In the genomic region with DNA sequence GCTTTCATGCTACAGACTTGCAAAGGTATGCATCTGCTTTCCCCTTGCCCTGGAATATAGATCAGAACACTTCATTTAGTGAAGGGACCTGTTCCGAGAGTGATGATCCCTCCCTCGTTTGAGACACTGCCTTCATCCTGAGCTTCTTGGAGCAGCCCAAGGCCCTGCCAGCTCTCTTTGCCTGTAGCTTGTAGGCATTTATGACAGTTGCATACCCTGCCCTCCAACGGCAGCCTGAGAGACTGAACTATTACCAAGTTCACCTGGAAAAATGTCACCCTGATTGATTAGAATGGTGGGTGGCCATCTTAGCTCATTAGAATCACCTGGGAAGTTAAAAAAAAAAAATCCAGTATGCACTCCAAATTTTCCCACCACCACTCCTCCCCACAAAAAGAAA, we compare ENCODE assay signal across 12 cellular contexts. TPM values are rescaled to one million over a fixed set of nuclear protein-coding genes. Genes with fewer than 3 reads are reported as not detected.
A peak's percentile ranks its signal among the peaks of the same experiment; 100 is the strongest.
DNase-seq lines count a peak whose midpoint lies in the region; ATAC-seq and TF ChIP-seq lines count a peak whose summit lies in the region.
"Had no signal": no experiment of that assay in that cellular context is flagged by ENCODE, and none has a peak within 500 bp of the region (broad histone marks: within the 10 kb centered on the region; RNA-seq: fewer than 3 reads in every experiment).

No MANE protein-coding gene starts in this region.

- POLR2A ChIA-PET in naive thymus-derived CD4-positive, alpha-beta T cell (lab: Charles Lee), result interaction anchor here (1.1 kb wide), 1 partner anchor 23 kb away, joined by 3 read pairs; no protein-coding TSS in a partner anchor

- peaks cover 2% of the 10 kb centered on the region for H3K27me3 Mint-ChIP-seq in IgD-negative memory B cell
- peaks cover 42 to 60% (median 46%) of the 10 kb centered on the region in 5 donors for H3K27me3 Mint-ChIP-seq in naive thymus-derived CD4-positive, alpha-beta T cell

- ATAC-seq in naive thymus-derived CD4-positive, alpha-beta T cell, result no peak
- ATAC-seq in HG03521 (IDR thresholded peaks at IDR 0.05; ENCODE audit: unreplicated experiment), result no peak

- intact Hi-C loops in dorsolateral prefrontal cortex (cut with DNase I), result loop anchor here in 1 of 2 donors (5.0 kb wide), 1 partner anchor 191 kb away; no protein-coding TSS in a partner anchor
- intact Hi-C loops in naive thymus-derived CD4-positive, alpha-beta T cell (cut with micrococcal nuclease), result no loop called here

- H3K36me3 Mint-ChIP-seq in IgD-negative memory B cell, result no peaks in the 10 kb centered on the region
- H3K36me3 Mint-ChIP-seq in naive thymus-derived CD4-positive, alpha-beta T cell, result no peaks in the 10 kb centered on the region

- DNase-seq in dorsolateral prefrontal cortex (no peak), GM13976 (ENCODE audit: low spot score) (no peak), SJCRH30 (no peak)
- DNase-seq in naive thymus-derived CD4-positive, alpha-beta T cell, result no peak
- no peak for DNase-seq in activated effector memory CD4-positive, alpha-beta T cell treated with Interleukin-2 at 50 U/mL for 16 hours
- DNase-seq: NCI-H187 treated with DMSO at 0.1 percent for 48 hours had no signal

- no peaks in the 10 kb centered on the region for H3K9me3 ChIP-seq in naive thymus-derived CD4-positive, alpha-beta T cell (ENCODE audit: control insufficient read depth in 2 of 3, low read length in 3 of 3)
- no peaks in the 10 kb centered on the region for H3K9me3 ChIP-seq in SJCRH30 (replicated peaks)

- no peaks in the 10 kb centered on the region for H3K9me3 Mint-ChIP-seq in IgD-negative memory B cell
- peaks cover 0 to 4% (median 0%) of the 10 kb centered on the region in 11 donors for H3K9me3 Mint-ChIP-seq in naive thymus-derived CD4-positive, alpha-beta T cell
- H3K9me3 Mint-ChIP-seq: dendritic cell treated with granulocyte-macrophage colony-stimulating factor and Interleukin-4, amounts not matched to agents 40 ng/mL and 50 ng/mL, for 4 days; stimulated activated naive CD8-positive, alpha-beta T cell treated with anti-CD3 and anti-CD28 coated beads, Interleukin-15, Interleukin-2, amounts not matched to agents 100 ng/mL and 50 ng/mL, for 24 hours had no signal

- peak overlapping the region in 3 of 4 donors; percentile 10 to 96 (median 83) for H3K4me3 Mint-ChIP-seq in IgD-negative memory B cell
- H3K4me3 Mint-ChIP-seq in naive thymus-derived CD4-positive, alpha-beta T cell, result peak overlapping the region in 7 of 10 donors; percentile 16 to 87 (median 65)
- H3K4me3 Mint-ChIP-seq: dendritic cell treated with granulocyte-macrophage colony-stimulating factor and Interleukin-4, amounts not matched to agents 40 ng/mL and 50 ng/mL, for 4 days; stimulated activated naive CD8-positive, alpha-beta T cell treated with anti-CD3 and anti-CD28 coated beads, Interleukin-15, Interleukin-2, amounts not matched to agents 100 ng/mL and 50 ng/mL, for 24 hours had no signal

- in situ Hi-C loops in GM13976 (cut with MboI; ENCODE audit: low sequenced_read_pairs, unreplicated experiment), result no loop called here

- peak overlapping the region in 1 of 3 donors; percentile 28 for H3K27ac Mint-ChIP-seq in IgD-negative memory B cell
- H3K27ac Mint-ChIP-seq in naive thymus-derived CD4-positive, alpha-beta T cell, result no peak overlapping the region
- H3K27ac Mint-ChIP-seq: CD14-positive monocyte; dendritic cell treated with granulocyte-macrophage colony-stimulating factor and Interleukin-4, amounts not matched to agents 40 ng/mL and 50 ng/mL, for 4 days; stimulated activated naive CD8-positive, alpha-beta T cell treated with anti-CD3 and anti-CD28 coated beads, Interleukin-15, Interleukin-2, amounts not matched to agents 100 ng/mL and 50 ng/mL, for 24 hours had no signal

- peaks cover 0 to 4% of the 10 kb centered on the region in 2 donors for H3K4me1 ChIP-seq in naive thymus-derived CD4-positive, alpha-beta T cell (ENCODE audit: control insufficient read depth in 2 of 2, insufficient read depth in 2 of 2, low read length in 2 of 2)
- no peaks in the 10 kb centered on the region for H3K4me1 ChIP-seq in SJCRH30

- H3K27ac ChIP-seq in 22Rv1, result peak overlapping the region; percentile 77
- H3K27ac ChIP-seq in dorsolateral prefrontal cortex, result peak overlapping the region in 52 of 59 donors; percentile 32 to 97 (median 93)
- no peak overlapping the region for H3K27ac ChIP-seq in naive thymus-derived CD4-positive, alpha-beta T cell (ENCODE audit: low read depth, low read length)
- H3K27ac ChIP-seq in SJCRH30, result no peak overlapping the region

- peak overlapping the region; percentile 65 to 96 (median 86) for H3K4me3 ChIP-seq in dorsolateral prefrontal cortex
- H3K4me3 ChIP-seq in naive thymus-derived CD4-positive, alpha-beta T cell (ENCODE audit: low read length), result no peak overlapping the region
- H3K4me3 ChIP-seq in SJCRH30, result no peak overlapping the region

- H3K4me1 Mint-ChIP-seq in IgD-negative memory B cell, result peaks cover 11 to 16% (median 13%) of the 10 kb centered on the region in 3 donors
- peaks cover 5 to 17% (median 10%) of the 10 kb centered on the region in 7 donors for H3K4me1 Mint-ChIP-seq in naive thymus-derived CD4-positive, alpha-beta T cell

- TF ChIP-seq CTCF in 22Rv1 (IDR thresholded peaks at IDR 0.05) (no peak), dorsolateral prefrontal cortex (IDR thresholded peaks at IDR 0.05 in 54 of 56, conservative IDR thresholded peaks at IDR 0.05 in 2 of 56; ENCODE audit: low read depth in 1 of 56, partially characterized antibody in 56 of 56) (no peak), GM13976 (IDR thresholded peaks at IDR 0.05; ENCODE audit: borderline replicate concordance, control extremely low read depth, extremely low read depth, insufficient read depth, missing control alignments) (no peak)

- CTCF ChIA-PET in naive thymus-derived CD4-positive, alpha-beta T cell (lab: Charles Lee), result interaction anchor here (0.9 to 1.4 kb wide), 3 partner anchors 26 to 194 kb away, joined by 4 to 6 read pairs (median 5); no protein-coding TSS in a partner anchor

- H3K27me3 ChIP-seq in dorsolateral prefrontal cortex (no peaks in the 10 kb centered on the region), SJCRH30 (0 out of 2 replicates have a peak, but pooled peaks cover 3% of the 10 kb centered on the region)
- no peaks in the 10 kb centered on the region for H3K27me3 ChIP-seq in naive thymus-derived CD4-positive, alpha-beta T cell (ENCODE audit: control insufficient read depth in 2 of 2, insufficient read depth in 2 of 2, low read length in 2 of 2)

- no peaks in the 10 kb centered on the region for H3K36me3 ChIP-seq in naive thymus-derived CD4-positive, alpha-beta T cell (ENCODE audit: control insufficient read depth in 2 of 3, insufficient read depth in 3 of 3, low read length in 3 of 3)
- H3K36me3 ChIP-seq in SJCRH30, result no peaks in the 10 kb centered on the region

RNA-seq across cellular contexts. Expression of gene MICAL3, which starts 1.5 kb away (rescaled TPM):
- 12.0 TPM for polyA plus RNA-seq in IgD-negative memory B cell
- total RNA-seq in dorsolateral prefrontal cortex, result 100 to 1,000 TPM; 126 to 274 (median 183) TPM
- 10 to 100 TPM; 10.0 to 43.9 (median 17.1) TPM for total RNA-seq in naive thymus-derived CD4-positive, alpha-beta T cell
- polyA plus RNA-seq in naive thymus-derived CD4-positive, alpha-beta T cell, result under 1 TPM; 0.28 to 0.68 TPM
- total RNA-seq in SJCRH30 (2014; rRNA removed; shearing (Covaris generic)), result 21.9 and 26.1 TPM in 2 replicates

RNA-seq across cellular contexts. Expression of gene PEX26, which starts 54.9 kb away (rescaled TPM):
- polyA plus RNA-seq in IgD-negative memory B cell, result 3.4 TPM
- 10 to 100 TPM; 40.8 to 77.7 (median 61.3) TPM for total RNA-seq in dorsolateral prefrontal cortex
- total RNA-seq in naive thymus-derived CD4-positive, alpha-beta T cell, result 10 to 100 TPM; 30.1 to 42.8 (median 35.5) TPM
- polyA plus RNA-seq in naive thymus-derived CD4-positive, alpha-beta T cell, result 1 to 10 TPM; 3.8 to 4.1 TPM
- total RNA-seq in SJCRH30 (2014; rRNA removed; shearing (Covaris generic)), result 14.4 and 16.4 TPM in 2 replicates

Comparison
In these comparisons a context has a peak if more than half of its experiments do, and no peak if none do; other contexts are left out.
1. H3K27ac ChIP-seq: peak in 22Rv1 (single experiment) and dorsolateral prefrontal cortex (52 of 59); none in naive thymus-derived CD4-positive, alpha-beta T cell (single experiment) and SJCRH30 (single experiment).
2. H3K4me3 ChIP-seq: peak in dorsolateral prefrontal cortex (59 of 59); none in naive thymus-derived CD4-positive, alpha-beta T cell (single experiment) and SJCRH30 (single experiment).